Comparison of ENCODE assay signal across 1 cellular context in genomic region chr7:133837248-133837647, GRCh38.
TF ChIP-seq lines count a peak whose summit lies in the region.

No MANE protein-coding gene starts in this region.

TF ChIP-seq in GM23338, 12 proteins besides CTCF, POLR2A, EP300 and RAD21 (continued from another document):
- TF ChIP-seq REST (IDR thresholded peaks at IDR 0.05; ENCODE audit: unreplicated experiment) (no peak), NANOG (IDR thresholded peaks at IDR 0.05; ENCODE audit: borderline replicate concordance) (no peak), EZH2 (IDR thresholded peaks at IDR 0.05; ENCODE audit: low read depth, unreplicated experiment) (no peak), EZH2phosphoT487 (IDR thresholded peaks at IDR 0.05; ENCODE audit: unreplicated experiment) (no peak)
